12 cellular contexts compared by ENCODE assay signal in genomic region chr6:558089-558488, GRCh38.
DNase-seq lines count a peak whose midpoint lies in the region; ATAC-seq and TF ChIP-seq lines count a peak whose summit lies in the region.
"Had no signal": no experiment of that assay in that cellular context is flagged by ENCODE, and none has a peak within 500 bp of the region (broad histone marks: within the 10 kb centered on the region; RNA-seq: fewer than 3 reads in every experiment).

No MANE protein-coding gene starts in this region.

- ATAC-seq in stimulated activated naive CD8-positive, alpha-beta T cell treated with anti-CD3 and anti-CD28 coated beads, Interleukin-15, amount 100 ng/mL, for 72 hours: no peak
- no peak for ATAC-seq in GM21737 (IDR thresholded peaks at IDR 0.05; ENCODE audit: unreplicated experiment)

- no peaks in the 10 kb centered on the region for H3K9me3 ChIP-seq in cardiac muscle cell (ENCODE audit: low read depth)
- H3K9me3 ChIP-seq in left ventricle myocardium inferior (replicated peaks): no peaks in the 10 kb centered on the region
- H3K9me3 ChIP-seq: neutrophil, SJSA1 had no signal

- intact Hi-C loops in left ventricle myocardium inferior (cut with micrococcal nuclease): no loop called here

- TF ChIP-seq CTCF in cardiac muscle cell (IDR thresholded peaks at IDR 0.05; ENCODE audit: low read depth, low read length) (peak; percentile 31), left ventricle myocardium inferior (IDR thresholded peaks at IDR 0.05; ENCODE audit: borderline replicate concordance) (no peak), astrocyte of the spinal cord (IDR thresholded peaks at IDR 0.05; ENCODE audit: low read depth, low read length) (peak; percentile 27)

- no peak overlapping the region for H3K4me3 ChIP-seq in cardiac muscle cell
- no peak overlapping the region for H3K4me3 ChIP-seq in left ventricle myocardium inferior
- no peak overlapping the region for H3K4me3 ChIP-seq in astrocyte of the spinal cord (ENCODE audit: low read depth, low read length)
- H3K4me3 ChIP-seq: SJSA1 had no signal

- in situ Hi-C loops in astrocyte of the spinal cord (cut with HindIII; ENCODE audit: low sequenced_read_pairs): no loop called here

- H3K27me3 ChIP-seq in cardiac muscle cell (no peaks in the 10 kb centered on the region), left ventricle myocardium inferior (ENCODE audit: low read depth) (no peaks in the 10 kb centered on the region)
- H3K27me3 ChIP-seq: neutrophil, SJSA1 had no signal

- no peak overlapping the region for H3K27ac ChIP-seq in cardiac muscle cell
- no peak overlapping the region for H3K27ac ChIP-seq in left ventricle myocardium inferior (replicated peaks)
- H3K27ac ChIP-seq: neutrophil, SJSA1 had no signal

- peak overlapping the region; percentile 12 to 40 for H3K27ac Mint-ChIP-seq in stimulated activated naive CD8-positive, alpha-beta T cell treated with anti-CD3 and anti-CD28 coated beads, Interleukin-15, amount 100 ng/mL, for 72 hours

- H3K9me3 Mint-ChIP-seq in stimulated activated naive CD8-positive, alpha-beta T cell treated with anti-CD3 and anti-CD28 coated beads, Interleukin-15, amount 100 ng/mL, for 72 hours: no peaks in the 10 kb centered on the region

- H3K4me1 ChIP-seq in cardiac muscle cell (ENCODE audit: low read depth): no peaks in the 10 kb centered on the region
- H3K4me1 ChIP-seq in left ventricle myocardium inferior: no peaks in the 10 kb centered on the region

- H3K27me3 Mint-ChIP-seq in stimulated activated naive CD8-positive, alpha-beta T cell treated with anti-CD3 and anti-CD28 coated beads, Interleukin-15, amount 100 ng/mL, for 72 hours: no peaks in the 10 kb centered on the region

- H3K4me1 Mint-ChIP-seq in stimulated activated naive CD8-positive, alpha-beta T cell treated with anti-CD3 and anti-CD28 coated beads, Interleukin-15, amount 100 ng/mL, for 72 hours: peaks cover 49% of the 10 kb centered on the region

- H3K4me3 Mint-ChIP-seq in stimulated activated naive CD8-positive, alpha-beta T cell treated with anti-CD3 and anti-CD28 coated beads, Interleukin-15, amount 100 ng/mL, for 72 hours: peak overlapping the region; percentile 46 to 72

- DNase-seq in cardiac muscle cell (ENCODE audit: low read depth in 1 of 2, low spot score in 1 of 2) (peak in 1 of 2 donors; percentile 10), left ventricle myocardium inferior (no peak), M059J (ENCODE audit: low read depth) (peak; percentile 9), astrocyte of the spinal cord (ENCODE audit: low read depth, low spot score) (no peak), SW480 (ENCODE audit: low spot score) (no peak), epidermal melanocyte (ENCODE audit: insufficient read length, low spot score) (no peak)
- no peak for DNase-seq in stimulated activated naive CD8-positive, alpha-beta T cell treated with anti-CD3 and anti-CD28 coated beads, Interleukin-15, amount 100 ng/mL, for 72 hours
- DNase-seq: effector CD4-positive, alpha-beta T cell; trophoblast cell had no signal

- H3K36me3 ChIP-seq in cardiac muscle cell (peaks cover 29% of the 10 kb centered on the region), left ventricle myocardium inferior (peaks cover 71% of the 10 kb centered on the region)
